22 cellular contexts compared by ENCODE assay signal in genomic region chr7:26625286-26625685, GRCh38.
"Had no signal": no experiment of that assay in that cellular context is flagged by ENCODE, and none has a peak within 500 bp of the region (broad histone marks: within the 10 kb centered on the region; RNA-seq: fewer than 3 reads in every experiment).

No MANE protein-coding gene starts in this region.

- H3K27ac ChIP-seq: HL-60, KMS-11, RWPE1 had no signal

- H3K4me3 ChIP-seq: K562 had no signal

- DNase-seq: Kasumi-1, MM.1S, NCI-H1092 treated with DMSO at 0.1 percent for 48 hours, NCI-H1436, NCI-H187, NCI-H2029, NCI-H2081 treated with DMSO at 0.1 percent for 48 hours, NCI-H2171, NCI-H226, NCI-H446, NCI-H510A, NCI-H524 treated with DMSO at 0.1 percent for 48 hours, NCI-H69, NCI-H774, SHP77, SK-N-SH had no signal

- H3K27me3 Mint-ChIP-seq: IgD-negative memory B cell had no signal

- H3K36me3 Mint-ChIP-seq: IgD-negative memory B cell had no signal

- H3K9me3 ChIP-seq: SK-N-SH had no signal

- FAIRE-seq: HTR-8/SVneo, K562 had no signal

- ATAC-seq: K562 had no signal

- H3K4me1 Mint-ChIP-seq: IgD-negative memory B cell had no signal

- H3K4me3 Mint-ChIP-seq: IgD-negative memory B cell had no signal
